2 cellular contexts compared by ENCODE assay signal in the genomic region with DNA sequence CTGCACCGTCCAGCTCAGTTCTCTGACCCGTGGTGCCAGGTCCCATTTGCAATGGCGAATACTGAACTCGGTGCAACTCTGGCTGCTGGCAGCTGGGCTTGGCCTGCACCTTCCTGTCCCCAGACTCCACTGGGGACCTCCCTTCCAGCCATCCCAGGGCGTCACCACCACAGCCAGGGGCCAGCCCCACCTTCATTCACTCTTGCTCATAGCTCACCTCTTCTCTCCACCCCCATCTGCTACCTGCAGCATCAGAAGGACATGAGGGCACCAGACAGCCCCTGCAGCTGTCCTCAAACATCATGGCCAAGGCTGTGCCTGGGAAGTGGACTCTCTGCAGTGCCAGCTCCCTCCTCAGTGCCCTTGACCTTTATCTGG.
TF ChIP-seq lines count a peak whose summit lies in the region.

No MANE protein-coding gene starts in this region.

TF ChIP-seq in A549, 52 proteins besides CTCF, POLR2A, EP300 and RAD21:
- peak; percentile 42; the same call in 2 of the 3 replicates for TF ChIP-seq SMC3 (IDR thresholded peaks at IDR 0.05)
- no peak for TF ChIP-seq JUN (IDR thresholded peaks at IDR 0.05)

TF ChIP-seq in HepG2, 621 proteins besides CTCF, POLR2A, EP300 and RAD21:
- no peak for TF ChIP-seq SIN3A (IDR thresholded peaks at IDR 0.05; ENCODE audit: borderline replicate concordance, low read depth, low read length)
- no peak for TF ChIP-seq YY1 (IDR thresholded peaks at IDR 0.05; ENCODE audit: insufficient read depth, insufficient replicate concordance, low read depth, low read length)
- TF ChIP-seq SMYD3 (CRISPR knock-in tag; IDR thresholded peaks at IDR 0.05): no peak
TF ChIP-seq in HepG2: peak in this region for 0.
